ENCODE assay signal across 37 cellular contexts in the genomic region with DNA sequence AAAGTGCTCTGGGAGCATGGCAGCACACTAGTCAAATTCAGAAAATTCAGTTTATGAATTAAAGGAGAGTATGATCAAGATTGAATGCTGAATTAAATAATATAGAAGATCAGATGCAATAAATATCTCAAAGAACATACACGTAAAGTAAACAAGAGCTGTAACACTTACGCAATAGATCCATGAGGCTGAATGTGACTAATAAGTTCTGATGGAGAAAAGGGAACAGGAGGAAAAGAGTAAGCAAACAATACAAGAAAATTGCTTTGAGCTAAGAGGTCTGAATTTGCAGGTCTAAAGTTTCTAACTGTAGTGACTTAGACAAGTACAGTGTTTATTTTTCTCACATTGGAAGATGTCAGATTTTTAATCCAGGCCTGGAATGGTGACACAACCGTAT.
DNase-seq lines count a peak whose midpoint lies in the region; ATAC-seq, FAIRE-seq and TF ChIP-seq lines count a peak whose summit lies in the region.
"Had no signal": no experiment of that assay in that cellular context is flagged by ENCODE, and none has a peak within 500 bp of the region (broad histone marks: within the 10 kb centered on the region; RNA-seq: fewer than 3 reads in every experiment).

No MANE protein-coding gene starts in this region.

- H3K79me2 ChIP-seq in fibroblast of lung (ENCODE audit: control insufficient read depth, insufficient read depth, low read length) (no peaks in the 10 kb centered on the region), OCI-LY7 (ENCODE audit: insufficient read depth, low read depth, low read length) (no peaks in the 10 kb centered on the region)

- TF ChIP-seq EP300 in A549 (IDR thresholded peaks at IDR 0.05) = no peak

- no peaks in the 10 kb centered on the region for H4K20me1 ChIP-seq in fibroblast of lung (ENCODE audit: control insufficient read depth, extremely low read depth, insufficient read depth, low read length)
- H4K20me1 ChIP-seq in OCI-LY7 (ENCODE audit: insufficient read depth, low read length) = no peaks in the 10 kb centered on the region

- ATAC-seq in A549 (no peak), GM18502 (IDR thresholded peaks at IDR 0.05; ENCODE audit: poor library complexity, unreplicated experiment) (no peak), HG03457 (IDR thresholded peaks at IDR 0.05; ENCODE audit: unreplicated experiment) (no peak)
- ATAC-seq: activated CD4-positive, alpha-beta T cell treated with anti-CD3 and anti-CD28 coated beads for 36 hours; activated CD8-positive, alpha-beta T cell treated with anti-CD3 and anti-CD28 coated beads, Interleukin-2, amount 10 ng/mL, durations not matched to agents 7 days and 5 days; activated naive CD4-positive, alpha-beta T cell treated with anti-CD3 and anti-CD28 coated beads, Interleukin-2, amount 50 U/mL, for 72 hours; CD8-positive, alpha-beta T cell; heart left ventricle; left ventricle myocardium superior; naive thymus-derived CD4-positive, alpha-beta T cell had no signal

- H3K9ac ChIP-seq in adipocyte (ENCODE audit: low read length) (no peak overlapping the region), fibroblast of lung (ENCODE audit: insufficient read depth, low read length) (no peak overlapping the region)

- CTCF ChIA-PET in A549 (lab: Yijun Ruan, JAX) = no interaction called here
- CTCF ChIA-PET in OCI-LY7 (lab: Charles Lee; ENCODE audit: unreplicated experiment) = no interaction called here

- no peak for FAIRE-seq in A549 (lab: Jason Lieb, UNC)
- FAIRE-seq: GM12891, kidney, RCC 7860 had no signal

- no peaks in the 10 kb centered on the region for H3K9me3 ChIP-seq in A549
- H3K9me3 ChIP-seq in adipocyte (ENCODE audit: control insufficient read depth, low read length) = no peaks in the 10 kb centered on the region
- no peaks in the 10 kb centered on the region for H3K9me3 ChIP-seq in fibroblast of lung (ENCODE audit: control insufficient read depth, insufficient read depth, low read depth, low read length)
- no peaks in the 10 kb centered on the region for H3K9me3 ChIP-seq in OCI-LY7 (ENCODE audit: low read length)
- H3K9me3 ChIP-seq: BE2C, sigmoid colon, SJCRH30, thyroid gland had no signal

- POLR2A ChIA-PET in A549 (lab: Yijun Ruan, JAX) (no interaction called here), OCI-LY7 (lab: Charles Lee) (interaction anchor here (1.0 kb wide), 1 partner anchor 1870 kb away, joined by 5 read pairs; no protein-coding TSS in a partner anchor)

- no peak for TF ChIP-seq POLR2A in A549 (IDR thresholded peaks at IDR 0.05; ENCODE audit: low read length)

- H3K36me3 ChIP-seq in adipocyte (ENCODE audit: control insufficient read depth, insufficient read depth, low read length, severe bottlenecking) (no peaks in the 10 kb centered on the region), fibroblast of lung (ENCODE audit: control insufficient read depth, insufficient read depth, low read length) (no peaks in the 10 kb centered on the region), OCI-LY7 (ENCODE audit: insufficient read depth, low read length) (no peaks in the 10 kb centered on the region)
- H3K36me3 ChIP-seq: BE2C, heart left ventricle, sigmoid colon, SJCRH30, thyroid gland had no signal

- no peaks in the 10 kb centered on the region for H3K9me2 ChIP-seq in OCI-LY7 (ENCODE audit: insufficient read depth, low read length)

- 17% methylated on average over 3 of the region's 3 CpGs for WGBS in A549 (ENCODE audit: missing lambda C conversion rate)

- H2AFZ ChIP-seq in fibroblast of lung (ENCODE audit: low read length) (no peak overlapping the region), OCI-LY7 (ENCODE audit: low read length) (no peak overlapping the region)

- TF ChIP-seq RAD21 in A549 (conservative IDR thresholded peaks at IDR 0.05 in 1 of 2, IDR thresholded peaks at IDR 0.05 in 1 of 2) = no peak

- no peak overlapping the region for H3K27ac ChIP-seq in A549
- no peak overlapping the region for H3K27ac ChIP-seq in fibroblast of lung (ENCODE audit: insufficient read depth, low read length)
- no peak overlapping the region for H3K27ac ChIP-seq in OCI-LY7 (ENCODE audit: low read depth, low read length, poor library complexity, severe bottlenecking)
- H3K27ac ChIP-seq: coronary artery, heart left ventricle, sigmoid colon, SJCRH30, thyroid gland, VCaP had no signal

- H3K4me2 ChIP-seq in A549 = 0 out of 3 replicates have a peak overlapping the region, but pooled peaks have one; percentile 26
- no peak overlapping the region for H3K4me2 ChIP-seq in fibroblast of lung (ENCODE audit: extremely low read depth, insufficient read depth, low read length)
- H3K4me2 ChIP-seq in OCI-LY7 (ENCODE audit: low read length) = no peak overlapping the region

- no TSS peak for BruUV-seq in OCI-LY7 (replicated peaks; lab: Mats Ljungman, UMichigan)

- DNase-seq in A549 (ENCODE audit: low read depth in 1 of 2, low spot score in 1 of 2) = peak in 1 of 2 experiments; percentile 41
- peak; percentile 6 for DNase-seq in HT-29 (ENCODE audit: low spot score)
- peak; percentile 35 for DNase-seq in adipocyte (ENCODE audit: low read depth)
- DNase-seq in fibroblast of lung (ENCODE audit: low read depth in 2 of 2) = peak; percentile 4 to 78
- DNase-seq in OCI-LY7 (ENCODE audit: low spot score) = no peak
- DNase-seq in KG1 (lab: John Stamatoyannopoulos, UW) = no peak
- DNase-seq: ACHN; activated CD4-positive, alpha-beta T cell treated with anti-CD3 and anti-CD28 coated beads for 36 hours; activated CD8-positive, alpha-beta T cell treated with anti-CD3 and anti-CD28 coated beads, Interleukin-2, amount 10 ng/mL, durations not matched to agents 7 days and 5 days; anterior cingulate cortex; BE2C; CD8-positive, alpha-beta T cell; effector CD8-positive, alpha-beta T cell; erythroblast; foreskin melanocyte; GOT3; heart left ventricle; kidney; left ventricle myocardium superior; midbrain; MM.1S; naive thymus-derived CD4-positive, alpha-beta T cell; NCI-H1417; NCI-H2029; NCI-H774; sigmoid colon; SJCRH30; stimulated activated CD4-positive, alpha-beta T cell treated with anti-CD3 and anti-CD28 coated beads, Interleukin-4, amount 100 ng/mL, for 24 hours; SW 1271; thyroid gland had no signal

- intact Hi-C loops in OCI-LY7 (cut with micrococcal nuclease; ENCODE audit: unreplicated experiment) = no loop called here

- H3K4me3 ChIP-seq in A549 (no peak overlapping the region), adipocyte (ENCODE audit: low read length) (no peak overlapping the region), fibroblast of lung (replicated peaks in 1 of 4; ENCODE audit: control extremely low read depth in 1 of 4, insufficient read depth in 1 of 4, low read depth in 3 of 4, low read length in 4 of 4) (no peak overlapping the region), OCI-LY7 (ENCODE audit: low read depth, low read length, poor library complexity, severe bottlenecking) (no peak overlapping the region)
- H3K4me3 ChIP-seq: coronary artery, heart left ventricle, sigmoid colon, SJCRH30, thyroid gland had no signal

- H3K27me3 ChIP-seq in adipocyte (replicated peaks; ENCODE audit: control insufficient read depth, insufficient read depth, low read length) = no peaks in the 10 kb centered on the region
- H3K27me3 ChIP-seq in fibroblast of lung (ENCODE audit: control insufficient read depth, insufficient read depth, low read length) = no peaks in the 10 kb centered on the region
- H3K27me3 ChIP-seq: BE2C, heart left ventricle, sigmoid colon, SJCRH30, thyroid gland had no signal

- TF ChIP-seq CTCF in A549 (IDR thresholded peaks at IDR 0.05) = no peak
- TF ChIP-seq CTCF in fibroblast of lung (conservative IDR thresholded peaks at IDR 0.05 in 1 of 2, IDR thresholded peaks at IDR 0.05 in 1 of 2; ENCODE audit: low read depth in 1 of 2, low read length in 2 of 2) = no peak
- TF ChIP-seq CTCF in OCI-LY7 (conservative IDR thresholded peaks at IDR 0.05; ENCODE audit: low read length) = no peak

- H3K4me1 ChIP-seq in A549 = peaks cover 13% of the 10 kb centered on the region; the same call in 1 of the 3 replicates
- no peaks in the 10 kb centered on the region for H3K4me1 ChIP-seq in adipocyte (ENCODE audit: control insufficient read depth, insufficient read depth, low read length)
- H3K4me1 ChIP-seq in fibroblast of lung (ENCODE audit: control insufficient read depth, extremely low read depth, insufficient read depth, low read length) = no peaks in the 10 kb centered on the region
- H3K4me1 ChIP-seq in OCI-LY7 (ENCODE audit: insufficient read depth, low read length, poor library complexity, severe bottlenecking) = no peaks in the 10 kb centered on the region
- H3K4me1 ChIP-seq: BE2C, heart left ventricle, sigmoid colon, SJCRH30, thyroid gland had no signal

TF ChIP-seq in A549, 52 proteins besides CTCF, POLR2A, EP300 and RAD21:
- no peak for TF ChIP-seq RNF2 (IDR thresholded peaks at IDR 0.05; ENCODE audit: borderline replicate concordance, low read depth)
- peak; percentile 34 to 73; a peak in 2 of 4 replicates for TF ChIP-seq CEBPB (IDR thresholded peaks at IDR 0.05)
- TF ChIP-seq NR3C1 (IDR thresholded peaks at IDR 0.05) = no peak

Comparison
In these comparisons a context has a peak if more than half of its experiments do, and no peak if none do; other contexts are left out.
1. DNase-seq: peak in HT-29 (single experiment), adipocyte (single experiment) and fibroblast of lung (2 of 2); none in OCI-LY7 (single experiment) and KG1 (single experiment).